ENCODE assay signal across 20 cellular contexts in the genomic region with DNA sequence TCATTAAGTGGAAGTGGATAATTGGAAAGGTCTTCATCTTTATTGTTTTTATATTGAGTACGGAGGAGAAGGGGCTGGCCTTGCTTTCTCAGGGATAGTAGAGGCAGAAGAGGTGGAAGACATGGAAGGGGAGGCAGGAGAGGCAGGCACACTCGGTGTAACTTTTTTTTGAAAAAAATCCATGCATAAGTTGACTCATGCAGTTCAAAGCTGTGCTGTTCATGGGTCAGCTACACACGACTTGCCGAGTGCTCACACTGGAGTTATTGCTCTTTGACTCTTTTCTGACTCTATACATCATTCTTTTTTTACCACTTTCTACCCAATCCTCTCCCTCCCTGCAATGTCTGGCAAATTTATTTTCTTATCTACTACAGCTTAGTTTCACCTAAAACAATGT.
"Had no signal": no experiment of that assay in that cellular context is flagged by ENCODE, and none has a peak within 500 bp of the region (broad histone marks: within the 10 kb centered on the region; RNA-seq: fewer than 3 reads in every experiment).

No MANE protein-coding gene starts in this region.

- H3K36me3 ChIP-seq: esophagus muscularis mucosa, lower lobe of right lung, ovary, thoracic aorta, upper lobe of right lung had no signal

- H3K27me3 ChIP-seq: esophagus muscularis mucosa, ovary, upper lobe of right lung had no signal

- ATAC-seq: activated CD8-positive, alpha-beta T cell treated with anti-CD3 and anti-CD28 coated beads for 36 hours; left cardiac atrium; lower lobe of right lung; psoas muscle; right cardiac atrium; stimulated activated effector memory CD8-positive, alpha-beta T cell treated with anti-CD3 and anti-CD28 coated beads, Interleukin-12 subunit alpha, Interleukin-12 subunit beta, amount 100 ng/mL, for 72 hours; upper lobe of right lung had no signal

- H3K4me1 ChIP-seq: lower lobe of right lung, psoas muscle, upper lobe of right lung had no signal

- DNase-seq: activated CD4-positive, alpha-beta T cell treated with anti-CD3 and anti-CD28 coated beads, Interleukin-2, amount 10 ng/mL, durations not matched to agents 24 days and 14 days; activated CD4-positive, CD25-positive, alpha-beta regulatory T cell; activated CD8-positive, alpha-beta T cell treated with anti-CD3 and anti-CD28 coated beads for 36 hours; activated naive CD4-positive, alpha-beta T cell treated with Interleukin-2 at 50 U/mL for 16 hours; activated naive CD8-positive, alpha-beta T cell treated with anti-CD3 and anti-CD28 coated beads, Interleukin-2, amount 10 ng/mL, durations not matched to agents 7 days and 5 days; activated T-cell treated with anti-CD3 and anti-CD28 coated beads, Interleukin-2, amount 50 U/mL, for 24 hours; left cardiac atrium; lower lobe of right lung; ovary; psoas muscle; right cardiac atrium; stimulated activated CD4-positive, alpha-beta T cell treated with anti-CD3 and anti-CD28 coated beads, Interleukin-4, amount 100 ng/mL, for 24 hours; T-helper 1 cell; T-helper 9 cell; upper lobe of right lung had no signal

- H3K4me3 ChIP-seq: coronary artery, esophagus muscularis mucosa, lower lobe of right lung, ovary, psoas muscle, skin epidermis, thoracic aorta, upper lobe of right lung had no signal

- H3K27ac ChIP-seq: coronary artery, esophagus muscularis mucosa, lower lobe of right lung, ovary, psoas muscle, skin epidermis, thoracic aorta, upper lobe of right lung had no signal

- H3K9me3 ChIP-seq: esophagus muscularis mucosa, lower lobe of right lung, ovary, psoas muscle, thoracic aorta, upper lobe of right lung had no signal
